Comparison of ENCODE assay signal across 18 cellular contexts in the genomic region with DNA sequence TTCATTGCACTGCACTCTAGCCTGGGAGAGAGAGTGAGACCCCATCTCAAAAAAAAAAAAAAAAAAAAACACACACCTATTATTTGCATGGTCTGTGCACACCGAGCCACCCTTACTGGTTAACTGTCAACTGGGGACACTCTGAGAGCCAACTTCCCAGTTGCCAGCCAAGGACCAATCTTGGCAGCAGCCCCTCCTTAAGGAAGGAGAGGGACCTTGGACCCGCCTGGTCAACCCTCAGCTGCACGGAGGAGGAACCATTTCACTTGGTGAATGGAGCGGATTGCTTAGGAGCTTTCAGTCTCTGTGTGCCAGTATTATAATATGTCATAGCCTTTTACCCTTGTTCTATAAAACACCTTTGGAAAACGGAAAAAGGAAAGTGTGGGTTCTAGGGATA. TPM values are rescaled to one million over a fixed set of nuclear protein-coding genes. Genes with fewer than 3 reads are reported as not detected.
A peak's percentile ranks its signal among the peaks of the same experiment; 100 is the strongest.
DNase-seq lines count a peak whose midpoint lies in the region; ATAC-seq, FAIRE-seq and TF ChIP-seq lines count a peak whose summit lies in the region.
"Had no signal": no experiment of that assay in that cellular context is flagged by ENCODE, and none has a peak within 500 bp of the region (broad histone marks: within the 10 kb centered on the region; RNA-seq: fewer than 3 reads in every experiment).

No MANE protein-coding gene starts in this region.

- H3K27me3 ChIP-seq in Peyer's patch = no peaks in the 10 kb centered on the region
- H3K27me3 ChIP-seq in small intestine (ENCODE audit: control insufficient read depth in 2 of 2, insufficient read depth in 2 of 2, low read length in 2 of 2) = no peaks in the 10 kb centered on the region
- H3K27me3 ChIP-seq in sigmoid colon = no peaks in the 10 kb centered on the region
- H3K27me3 ChIP-seq in heart left ventricle = no peaks in the 10 kb centered on the region
- H3K27me3 ChIP-seq: BLaER1 had no signal

- no peak for TF ChIP-seq EP300 in sigmoid colon (IDR thresholded peaks at IDR 0.05)

- TSS peak; percentile 32 for BruUV-seq in OCI-LY7 (replicated peaks; lab: Mats Ljungman, UMichigan)

- H3K4me3 ChIP-seq in OCI-LY7 (ENCODE audit: low read depth, low read length, poor library complexity, severe bottlenecking) = no peak overlapping the region
- H3K4me3 ChIP-seq in Peyer's patch = no peak overlapping the region
- H3K4me3 ChIP-seq in small intestine (ENCODE audit: low read depth in 1 of 2, low read length in 2 of 2) = no peak overlapping the region
- no peak overlapping the region for H3K4me3 ChIP-seq in sigmoid colon
- no peak overlapping the region for H3K4me3 ChIP-seq in heart left ventricle
- H3K4me3 ChIP-seq: BLaER1, GM23248, HAP-1 had no signal

- H3K4me3 Mint-ChIP-seq in memory B cell = no peak overlapping the region
- H3K4me3 Mint-ChIP-seq: CD14-positive monocyte; CD4-positive, alpha-beta memory T cell had no signal

- peaks cover 43% of the 10 kb centered on the region for H3K36me3 Mint-ChIP-seq in memory B cell

- no peak for DNase-seq in OCI-LY7 (ENCODE audit: low spot score)
- DNase-seq in Peyer's patch = peak in 2 of 3 donors; percentile 49 to 60
- no peak for DNase-seq in memory B cell (ENCODE audit: low spot score in 2 of 2)
- peak; percentile 83 for DNase-seq in small intestine
- DNase-seq in sigmoid colon = no peak
- DNase-seq in heart left ventricle = no peak
- DNase-seq: CD4-positive, alpha-beta memory T cell; DMS153; DMS79; GDM1; GM23248 had no signal

- no peak for FAIRE-seq in small intestine (lab: Jason Lieb, UNC)
- FAIRE-seq: GM12892, GM18507 had no signal

- H2AFZ ChIP-seq in OCI-LY7 (ENCODE audit: low read length) = no peak overlapping the region
- H2AFZ ChIP-seq: GM23248 had no signal

- H3K27ac ChIP-seq in OCI-LY7 (ENCODE audit: low read depth, low read length, poor library complexity, severe bottlenecking) (no peak overlapping the region), Peyer's patch (no peak overlapping the region), small intestine (ENCODE audit: low read depth in 1 of 2, low read length in 1 of 2) (no peak overlapping the region), sigmoid colon (no peak overlapping the region), heart left ventricle (no peak overlapping the region)
- H3K27ac ChIP-seq: BLaER1, GM23248, HL-60 had no signal

- no peak for ATAC-seq in memory B cell (ENCODE audit: low read depth)
- no peak for ATAC-seq in HG02840 (IDR thresholded peaks at IDR 0.05; ENCODE audit: low FRiP score, unreplicated experiment)
- ATAC-seq in heart left ventricle = no peak

- H3K4me1 ChIP-seq in OCI-LY7 (ENCODE audit: insufficient read depth, low read length, poor library complexity, severe bottlenecking) = no peaks in the 10 kb centered on the region
- no peaks in the 10 kb centered on the region for H3K4me1 ChIP-seq in Peyer's patch
- H3K4me1 ChIP-seq in small intestine (ENCODE audit: control insufficient read depth in 2 of 2, insufficient read depth in 1 of 2, low read depth in 1 of 2, low read length in 1 of 2) = no peaks in the 10 kb centered on the region
- H3K4me1 ChIP-seq in sigmoid colon = no peaks in the 10 kb centered on the region
- H3K4me1 ChIP-seq in heart left ventricle = no peaks in the 10 kb centered on the region
- H3K4me1 ChIP-seq: BLaER1, HAP-1 had no signal

- H3K9me2 ChIP-seq in OCI-LY7 (ENCODE audit: insufficient read depth, low read length) = no peaks in the 10 kb centered on the region

- no peaks in the 10 kb centered on the region for H3K4me1 Mint-ChIP-seq in memory B cell
- H3K4me1 Mint-ChIP-seq: CD14-positive monocyte had no signal

- peak overlapping the region; percentile 36 for H3K27ac Mint-ChIP-seq in memory B cell

- intact Hi-C loops in OCI-LY7 (cut with micrococcal nuclease; ENCODE audit: unreplicated experiment) = no loop called here
- intact Hi-C loops in sigmoid colon (cut with DNase I) = no loop called here
- intact Hi-C loops in heart left ventricle (cut with DNase I) = no loop called here

- H3K27me3 Mint-ChIP-seq in memory B cell = no peaks in the 10 kb centered on the region
- H3K27me3 Mint-ChIP-seq: CD4-positive, alpha-beta memory T cell had no signal

- no peaks in the 10 kb centered on the region for H3K79me2 ChIP-seq in OCI-LY7 (ENCODE audit: insufficient read depth, low read depth, low read length)

- CTCF ChIA-PET in OCI-LY7 (lab: Charles Lee; ENCODE audit: unreplicated experiment) = no interaction called here

- 17 to 60% (median 40%) methylated on average over 5 of the region's 5 CpGs for WGBS in small intestine, 3 donors
- WGBS in sigmoid colon, 2 donors = 42 to 71% methylated on average over 5 of the region's 5 CpGs
- WGBS in heart left ventricle, 4 donors = 81 to 92% (median 88%) methylated on average over 5 of the region's 5 CpGs

- TF ChIP-seq CTCF in OCI-LY7 (conservative IDR thresholded peaks at IDR 0.05; ENCODE audit: low read length) (no peak), Peyer's patch (IDR thresholded peaks at IDR 0.05) (no peak), sigmoid colon (IDR thresholded peaks at IDR 0.05) (no peak), heart left ventricle (IDR thresholded peaks at IDR 0.05) (no peak)

- H3K36me3 ChIP-seq in OCI-LY7 (ENCODE audit: insufficient read depth, low read length) (peaks cover 96% of the 10 kb centered on the region), Peyer's patch (peaks cover 0 to 98% (median 4%) of the 10 kb centered on the region in 3 donors), small intestine (ENCODE audit: control insufficient read depth in 2 of 2, insufficient read depth in 2 of 2, low read length in 2 of 2) (peaks cover 28 to 42% of the 10 kb centered on the region in 2 donors), sigmoid colon (peaks cover 59 to 100% (median 89%) of the 10 kb centered on the region in 4 donors), heart left ventricle (peaks cover 4 to 100% (median 100%) of the 10 kb centered on the region in 9 donors)

- H3K4me2 ChIP-seq in OCI-LY7 (ENCODE audit: low read length) = no peak overlapping the region
- H3K4me2 ChIP-seq: BLaER1 had no signal

- TF ChIP-seq POLR2A in Peyer's patch (IDR thresholded peaks at IDR 0.05) (no peak), sigmoid colon (IDR thresholded peaks at IDR 0.05) (no peak), heart left ventricle (IDR thresholded peaks at IDR 0.05) (no peak)

- H3K9me3 Mint-ChIP-seq in memory B cell = no peaks in the 10 kb centered on the region
- H3K9me3 Mint-ChIP-seq: CD14-positive monocyte; CD4-positive, alpha-beta memory T cell had no signal

- POLR2A ChIA-PET in OCI-LY7 (lab: Charles Lee) = no interaction called here

- 0 out of 2 replicates have a peak, but pooled peaks cover 2% of the 10 kb centered on the region for H4K20me1 ChIP-seq in OCI-LY7 (ENCODE audit: insufficient read depth, low read length)

- no peaks in the 10 kb centered on the region for H3K9me3 ChIP-seq in OCI-LY7 (ENCODE audit: low read length)
- H3K9me3 ChIP-seq in Peyer's patch = no peaks in the 10 kb centered on the region
- H3K9me3 ChIP-seq in small intestine (ENCODE audit: control insufficient read depth, low read depth) = no peaks in the 10 kb centered on the region
- H3K9me3 ChIP-seq in sigmoid colon = no peaks in the 10 kb centered on the region
- no peaks in the 10 kb centered on the region for H3K9me3 ChIP-seq in heart left ventricle
- H3K9me3 ChIP-seq: BLaER1, HAP-1 had no signal

RNA-seq across cellular contexts. Expression of a gene that starts 24.9 kb away (rescaled TPM):
- total RNA-seq in OCI-LY7 (2014; rRNA removed; shearing (Covaris generic)) = 102 and 119 TPM in 2 replicates
- total RNA-seq in OCI-LY7 (2022) (39.2 and 41.7 TPM in 2 replicates), Peyer's patch (10 to 100 TPM; 11.6 to 48.0 (median 40.0) TPM), sigmoid colon (10 to 100 TPM; 39.6 to 87.8 (median 61.7) TPM), heart left ventricle (100 to 1,000 TPM; 103 to 149 (median 123) TPM)
- polyA plus RNA-seq in small intestine (100 to 1,000 TPM in 2 of 3 donors, 10 to 100 TPM in 1; 99.5 to 134 (median 117) TPM), sigmoid colon (100 to 1,000 TPM; 110 to 160 (median 120) TPM), heart left ventricle (100 to 1,000 TPM; 178 to 435 TPM)

RNA-seq across cellular contexts. Expression of a gene that starts 25.4 kb away (rescaled TPM):
- total RNA-seq in OCI-LY7 (2014; rRNA removed; shearing (Covaris generic)) = 2.1 and 4.6 TPM in 2 replicates
- total RNA-seq in OCI-LY7 (2022) (4.6 and 4.9 TPM in 2 replicates), Peyer's patch (10 to 100 TPM in 1 of 4 donors, 1 to 10 TPM in 2, not detected in 1; 4.9 to 17.3 (median 7.2) TPM), sigmoid colon (10 to 100 TPM; 19.9 to 37.1 (median 23.3) TPM), heart left ventricle (10 to 100 TPM in 2 of 9 donors, 1 to 10 TPM in 7; 3.7 to 14.4 (median 5.2) TPM)
- polyA plus RNA-seq in small intestine (1 to 10 TPM; 4.5 to 6.0 (median 4.6) TPM), sigmoid colon (1 to 10 TPM; 4.2 to 8.4 (median 6.3) TPM), heart left ventricle (1 to 10 TPM; 5.4 to 6.6 TPM)

RNA-seq across cellular contexts. Expression of a gene that starts 32.5 kb away (rescaled TPM):
- total RNA-seq in OCI-LY7 (2014; rRNA removed; shearing (Covaris generic)) = 68.9 and 79.4 TPM in 2 replicates
- total RNA-seq in OCI-LY7 (2022) = 172 and 177 TPM in 2 replicates
- total RNA-seq in Peyer's patch = 100 to 1,000 TPM in 3 of 4 donors, 10 to 100 TPM in 1; 86.3 to 374 (median 163) TPM
- 10 to 100 TPM; 44.0 to 63.5 (median 47.3) TPM for polyA plus RNA-seq in small intestine
- 10 to 100 TPM; 48.9 to 75.9 (median 60.4) TPM for total RNA-seq in sigmoid colon
- 10 to 100 TPM; 25.7 to 64.1 (median 30.6) TPM for polyA plus RNA-seq in sigmoid colon
- 10 to 100 TPM; 22.3 to 59.6 (median 48.0) TPM for total RNA-seq in heart left ventricle
- 10 to 100 TPM; 43.5 to 48.9 TPM for polyA plus RNA-seq in heart left ventricle

RNA-seq across cellular contexts. Expression of a gene that starts 32.8 kb away (rescaled TPM):
- 51.7 and 52.8 TPM in 2 replicates for total RNA-seq in OCI-LY7 (2014; rRNA removed; shearing (Covaris generic))
- 103 and 111 TPM in 2 replicates for total RNA-seq in OCI-LY7 (2022)
- total RNA-seq in Peyer's patch = 100 to 1,000 TPM in 3 of 4 donors, 10 to 100 TPM in 1; 59.5 to 200 (median 121) TPM
- polyA plus RNA-seq in small intestine = 10 to 100 TPM; 38.8 to 83.2 (median 78.4) TPM
- 10 to 100 TPM; 22.8 to 80.0 (median 38.1) TPM for total RNA-seq in sigmoid colon
- polyA plus RNA-seq in sigmoid colon = 10 to 100 TPM; 22.2 to 58.8 (median 24.3) TPM
- 10 to 100 TPM; 14.2 to 56.7 (median 44.2) TPM for total RNA-seq in heart left ventricle
- 10 to 100 TPM; 32.8 to 49.7 TPM for polyA plus RNA-seq in heart left ventricle

RNA-seq across cellular contexts. Expression of a gene that starts 34.7 kb away (rescaled TPM):
- 1,836 and 1,936 TPM in 2 replicates for total RNA-seq in OCI-LY7 (2014; rRNA removed; shearing (Covaris generic))
- total RNA-seq in OCI-LY7 (2022) (1,232 and 1,257 TPM in 2 replicates), Peyer's patch (100 to 1,000 TPM; 170 to 440 (median 262) TPM), sigmoid colon (1,000 to 10,000 TPM in 2 of 4 donors, 100 to 1,000 TPM in 2; 593 to 1,408 (median 902) TPM), heart left ventricle (100 to 1,000 TPM; 255 to 475 (median 365) TPM)
- polyA plus RNA-seq in small intestine (1,000 to 10,000 TPM in 2 of 3 donors, 100 to 1,000 TPM in 1; 945 to 1,946 (median 1,463) TPM), sigmoid colon (1,000 to 10,000 TPM; 1,490 to 2,228 (median 1,816) TPM), heart left ventricle (100 to 1,000 TPM; 851 to 981 TPM)

Comparison
In these comparisons a context has a peak if more than half of its experiments do, and no peak if none do; other contexts are left out.
1. DNase-seq: peak in Peyer's patch (2 of 3) and small intestine (single experiment); none in OCI-LY7 (single experiment), memory B cell (0 of 2), sigmoid colon (single experiment) and heart left ventricle (0 of 5).